1 cellular context compared by ENCODE assay signal in genomic region chr19:18156841-18157464, GRCh38.
A peak's percentile ranks its signal among the peaks of the same experiment; 100 is the strongest.
TF ChIP-seq lines count a peak whose summit lies in the region.

No MANE protein-coding gene starts in this region.

TF ChIP-seq in K562, 482 proteins besides CTCF, POLR2A, EP300 and RAD21 (continued from another document and continues in another):
- TF ChIP-seq ZNF407 (IDR thresholded peaks at IDR 0.05; ENCODE audit: low read depth) (peak; percentile 62), SOX6 (IDR thresholded peaks at IDR 0.05) (peak; percentile 61), ZNF395 (CRISPR knock-in tag; IDR thresholded peaks at IDR 0.05) (0 out of 2 replicates have a peak, but pooled peaks have one; percentile 30), ESRRB (CRISPR knock-in tag; IDR thresholded peaks at IDR 0.05; ENCODE audit: borderline replicate concordance) (no peak), ZNF212 (CRISPR knock-in tag; IDR thresholded peaks at IDR 0.05) (no peak), SREBF2 (CRISPR knock-in tag; IDR thresholded peaks at IDR 0.05) (no peak), PHB2 (IDR thresholded peaks at IDR 0.05; ENCODE audit: low read depth) (no peak), FOXP1 (CRISPR knock-in tag; IDR thresholded peaks at IDR 0.05) (peak; percentile 68; the same call in 1 of the 2 replicates), TCFL5 (CRISPR knock-in tag; conservative IDR thresholded peaks at IDR 0.05) (no peak), SIN3A (IDR thresholded peaks at IDR 0.05; ENCODE audit: borderline replicate concordance in 2 of 2, control insufficient read depth in 1 of 2, low read depth in 2 of 2, low read length in 2 of 2) (peak; percentile 89 to 91), SMAD3 (CRISPR knock-in tag; conservative IDR thresholded peaks at IDR 0.05) (no peak), RBBP5 (IDR thresholded peaks at IDR 0.05; ENCODE audit: borderline replicate concordance, insufficient read depth, low read length, poor library complexity, severe bottlenecking) (peak; percentile 64), HDAC1 (IDR thresholded peaks at IDR 0.05) (peak in 1 of 2 experiments; percentile 86; a peak in 2 of 4 replicates), ZFP36 (IDR thresholded peaks at IDR 0.05; ENCODE audit: low read depth, low read length, partially characterized antibody) (no peak), ZNF830 (CRISPR knock-in tag; IDR thresholded peaks at IDR 0.05) (no peak), HMG20B (CRISPR knock-in tag; IDR thresholded peaks at IDR 0.05) (no peak), RBFOX2 (IDR thresholded peaks at IDR 0.05; ENCODE audit: low read depth, low read length) (peak; percentile 64), KLF13 (tag; IDR thresholded peaks at IDR 0.05; ENCODE audit: borderline replicate concordance, low read depth) (peak; percentile 62), ZEB2 (IDR thresholded peaks at IDR 0.05) (0 out of 2 replicates have a peak, but pooled peaks have one; percentile 27), CBX3 (IDR thresholded peaks at IDR 0.05; ENCODE audit: borderline replicate concordance in 1 of 2, low read length in 2 of 2) (peak in 1 of 2 experiments; percentile 50; a peak in 1 of 3 replicates), TRIM28 (IDR thresholded peaks at IDR 0.05) (no peak), USF2 (CRISPR knock-in tag; IDR thresholded peaks at IDR 0.05) (peak; percentile 92), FOXK2 (conservative IDR thresholded peaks at IDR 0.05 in 1 of 2, IDR thresholded peaks at IDR 0.05 in 1 of 2; ENCODE audit: low read depth in 2 of 2) (peak in 1 of 2 experiments; percentile 54; a peak in 2 of 4 replicates), ZFP30 (CRISPR knock-in tag; IDR thresholded peaks at IDR 0.05; ENCODE audit: borderline replicate concordance) (no peak), ELF1 (tag; IDR thresholded peaks at IDR 0.05) (no peak), ZHX1 (conservative IDR thresholded peaks at IDR 0.05; ENCODE audit: low read length) (0 out of 2 replicates have a peak, but pooled peaks have one; percentile 19), GATAD2B (IDR thresholded peaks at IDR 0.05; ENCODE audit: borderline replicate concordance) (peak; percentile 74; the same call in 1 of the 2 replicates), NCOA1 (IDR thresholded peaks at IDR 0.05; ENCODE audit: low read depth) (no peak; the same call in 1 of the 2 replicates), MAZ (CRISPR knock-in tag; conservative IDR thresholded peaks at IDR 0.05 in 1 of 2, IDR thresholded peaks at IDR 0.05 in 1 of 2) (peak; percentile 86 to 88), ZNF311 (CRISPR knock-in tag; IDR thresholded peaks at IDR 0.05) (no peak), CCAR2 (IDR thresholded peaks at IDR 0.05; ENCODE audit: low read depth, low read length) (no peak), ZC3H11A (IDR thresholded peaks at IDR 0.05; ENCODE audit: low read depth, low read length) (no peak), NRF1 (conservative IDR thresholded peaks at IDR 0.05 in 1 of 2, IDR thresholded peaks at IDR 0.05 in 1 of 2) (peak; percentile 74 to 78), TEAD1 (CRISPR knock-in tag; IDR thresholded peaks at IDR 0.05) (peak; percentile 31 to 54; a peak in 1 of 4 replicates), ZNF146 (CRISPR knock-in tag; IDR thresholded peaks at IDR 0.05; ENCODE audit: unreplicated experiment) (no peak), HIVEP1 (CRISPR knock-in tag; IDR thresholded peaks at IDR 0.05) (no peak)
- TF ChIP-seq, protein P1, sequence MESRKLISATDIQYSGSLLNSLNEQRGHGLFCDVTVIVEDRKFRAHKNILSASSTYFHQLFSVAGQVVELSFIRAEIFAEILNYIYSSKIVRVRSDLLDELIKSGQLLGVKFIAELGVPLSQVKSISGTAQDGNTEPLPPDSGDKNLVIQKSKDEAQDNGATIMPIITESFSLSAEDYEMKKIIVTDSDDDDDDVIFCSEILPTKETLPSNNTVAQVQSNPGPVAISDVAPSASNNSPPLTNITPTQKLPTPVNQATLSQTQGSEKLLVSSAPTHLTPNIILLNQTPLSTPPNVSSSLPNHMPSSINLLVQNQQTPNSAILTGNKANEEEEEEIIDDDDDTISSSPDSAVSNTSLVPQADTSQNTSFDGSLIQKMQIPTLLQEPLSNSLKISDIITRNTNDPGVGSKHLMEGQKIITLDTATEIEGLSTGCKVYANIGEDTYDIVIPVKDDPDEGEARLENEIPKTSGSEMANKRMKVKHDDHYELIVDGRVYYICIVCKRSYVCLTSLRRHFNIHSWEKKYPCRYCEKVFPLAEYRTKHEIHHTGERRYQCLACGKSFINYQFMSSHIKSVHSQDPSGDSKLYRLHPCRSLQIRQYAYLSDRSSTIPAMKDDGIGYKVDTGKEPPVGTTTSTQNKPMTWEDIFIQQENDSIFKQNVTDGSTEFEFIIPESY (CRISPR knock-in tag; IDR thresholded peaks at IDR 0.05), result no peak
- TF ChIP-seq, protein P2, sequence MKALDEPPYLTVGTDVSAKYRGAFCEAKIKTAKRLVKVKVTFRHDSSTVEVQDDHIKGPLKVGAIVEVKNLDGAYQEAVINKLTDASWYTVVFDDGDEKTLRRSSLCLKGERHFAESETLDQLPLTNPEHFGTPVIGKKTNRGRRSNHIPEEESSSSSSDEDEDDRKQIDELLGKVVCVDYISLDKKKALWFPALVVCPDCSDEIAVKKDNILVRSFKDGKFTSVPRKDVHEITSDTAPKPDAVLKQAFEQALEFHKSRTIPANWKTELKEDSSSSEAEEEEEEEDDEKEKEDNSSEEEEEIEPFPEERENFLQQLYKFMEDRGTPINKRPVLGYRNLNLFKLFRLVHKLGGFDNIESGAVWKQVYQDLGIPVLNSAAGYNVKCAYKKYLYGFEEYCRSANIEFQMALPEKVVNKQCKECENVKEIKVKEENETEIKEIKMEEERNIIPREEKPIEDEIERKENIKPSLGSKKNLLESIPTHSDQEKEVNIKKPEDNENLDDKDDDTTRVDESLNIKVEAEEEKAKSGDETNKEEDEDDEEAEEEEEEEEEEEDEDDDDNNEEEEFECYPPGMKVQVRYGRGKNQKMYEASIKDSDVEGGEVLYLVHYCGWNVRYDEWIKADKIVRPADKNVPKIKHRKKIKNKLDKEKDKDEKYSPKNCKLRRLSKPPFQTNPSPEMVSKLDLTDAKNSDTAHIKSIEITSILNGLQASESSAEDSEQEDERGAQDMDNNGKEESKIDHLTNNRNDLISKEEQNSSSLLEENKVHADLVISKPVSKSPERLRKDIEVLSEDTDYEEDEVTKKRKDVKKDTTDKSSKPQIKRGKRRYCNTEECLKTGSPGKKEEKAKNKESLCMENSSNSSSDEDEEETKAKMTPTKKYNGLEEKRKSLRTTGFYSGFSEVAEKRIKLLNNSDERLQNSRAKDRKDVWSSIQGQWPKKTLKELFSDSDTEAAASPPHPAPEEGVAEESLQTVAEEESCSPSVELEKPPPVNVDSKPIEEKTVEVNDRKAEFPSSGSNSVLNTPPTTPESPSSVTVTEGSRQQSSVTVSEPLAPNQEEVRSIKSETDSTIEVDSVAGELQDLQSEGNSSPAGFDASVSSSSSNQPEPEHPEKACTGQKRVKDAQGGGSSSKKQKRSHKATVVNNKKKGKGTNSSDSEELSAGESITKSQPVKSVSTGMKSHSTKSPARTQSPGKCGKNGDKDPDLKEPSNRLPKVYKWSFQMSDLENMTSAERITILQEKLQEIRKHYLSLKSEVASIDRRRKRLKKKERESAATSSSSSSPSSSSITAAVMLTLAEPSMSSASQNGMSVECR (CRISPR knock-in tag; IDR thresholded peaks at IDR 0.05), result no peak; the same call in 1 of the 2 replicates
- TF ChIP-seq, protein P3, sequence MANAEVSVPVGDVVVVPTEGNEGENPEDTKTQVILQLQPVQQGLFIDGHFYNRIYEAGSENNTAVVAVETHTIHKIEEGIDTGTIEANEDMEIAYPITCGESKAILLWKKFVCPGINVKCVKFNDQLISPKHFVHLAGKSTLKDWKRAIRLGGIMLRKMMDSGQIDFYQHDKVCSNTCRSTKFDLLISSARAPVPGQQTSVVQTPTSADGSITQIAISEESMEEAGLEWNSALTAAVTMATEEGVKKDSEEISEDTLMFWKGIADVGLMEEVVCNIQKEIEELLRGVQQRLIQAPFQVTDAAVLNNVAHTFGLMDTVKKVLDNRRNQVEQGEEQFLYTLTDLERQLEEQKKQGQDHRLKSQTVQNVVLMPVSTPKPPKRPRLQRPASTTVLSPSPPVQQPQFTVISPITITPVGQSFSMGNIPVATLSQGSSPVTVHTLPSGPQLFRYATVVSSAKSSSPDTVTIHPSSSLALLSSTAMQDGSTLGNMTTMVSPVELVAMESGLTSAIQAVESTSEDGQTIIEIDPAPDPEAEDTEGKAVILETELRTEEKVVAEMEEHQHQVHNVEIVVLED (CRISPR knock-in tag; IDR thresholded peaks at IDR 0.05), result no peak
